ENCODE assay signal across 15 cellular contexts in genomic region chr3:159627634-159628033, GRCh38.
A peak's percentile ranks its signal among the peaks of the same experiment; 100 is the strongest.
DNase-seq lines count a peak whose midpoint lies in the region; ATAC-seq and TF ChIP-seq lines count a peak whose summit lies in the region.
"Had no signal": no experiment of that assay in that cellular context is flagged by ENCODE, and none has a peak within 500 bp of the region (broad histone marks: within the 10 kb centered on the region; RNA-seq: fewer than 3 reads in every experiment).

No MANE protein-coding gene starts in this region.

- ATAC-seq in esophagus mucosa: no peak
- ATAC-seq in SK-N-SH treated with all-trans-retinoic acid at 6 μM for 48 hours: no peak
- ATAC-seq: Right ventricle myocardium inferior had no signal

- TF ChIP-seq CTCF in colonic mucosa (IDR thresholded peaks at IDR 0.05): no peak
- no peak for TF ChIP-seq CTCF in prostate gland (IDR thresholded peaks at IDR 0.05)

- peak; percentile 10 for DNase-seq in DMS53 (lab: John Stamatoyannopoulos, UW)
- DNase-seq in DMS53 treated with DMSO at 0.1 percent for 48 hours (lab: John Stamatoyannopoulos, UW; ENCODE audit: unreplicated experiment): no peak
- peak; percentile 75 for DNase-seq in LoVo (ENCODE audit: low spot score)
- DNase-seq in colonic mucosa: peak; percentile 56
- peak; percentile 82 for DNase-seq in prostate gland (ENCODE audit: low spot score)
- no peak for DNase-seq in RKO (ENCODE audit: low spot score)
- DNase-seq: H9, Kasumi-1, NCI-H187 treated with DMSO at 0.1 percent for 48 hours, NCI-H748 treated with DMSO at 0.1 percent for 48 hours had no signal

- H3K4me1 ChIP-seq in colonic mucosa (no peaks in the 10 kb centered on the region), prostate gland (replicated peaks) (no peaks in the 10 kb centered on the region)
- H3K4me1 ChIP-seq: BLaER1 treated with 17β-estradiol and CSF1 and Interleukin-3, amounts not matched to agents 10 nM and 100 nM had no signal

- H3K9me3 ChIP-seq in colonic mucosa (no peaks in the 10 kb centered on the region), prostate gland (no peaks in the 10 kb centered on the region)
- H3K9me3 ChIP-seq: BLaER1 treated with 17β-estradiol and CSF1 and Interleukin-3, amounts not matched to agents 10 nM and 100 nM had no signal

- intact Hi-C loops in colonic mucosa (cut with DNase I): no loop called here
- intact Hi-C loops in prostate gland (cut with DNase I): no loop called here

- no peaks in the 10 kb centered on the region for H3K27me3 ChIP-seq in colonic mucosa
- H3K27me3 ChIP-seq in prostate gland (replicated peaks; ENCODE audit: insufficient read depth): peaks cover 11% of the 10 kb centered on the region
- H3K27me3 ChIP-seq: BLaER1 treated with 17β-estradiol and CSF1 and Interleukin-3, amounts not matched to agents 10 nM and 100 nM had no signal

- no peak overlapping the region for H3K27ac ChIP-seq in colonic mucosa
- no peak overlapping the region for H3K27ac ChIP-seq in prostate gland
- H3K27ac ChIP-seq: BLaER1 treated with 17β-estradiol and CSF1 and Interleukin-3, amounts not matched to agents 10 nM and 100 nM; SK-N-MC had no signal

- H3K4me3 ChIP-seq in colonic mucosa: no peak overlapping the region
- no peak overlapping the region for H3K4me3 ChIP-seq in prostate gland
- H3K4me3 ChIP-seq: BLaER1 treated with 17β-estradiol and CSF1 and Interleukin-3, amounts not matched to agents 10 nM and 100 nM; SK-N-MC had no signal

- no peak overlapping the region for H3K9ac ChIP-seq in colonic mucosa (ENCODE audit: low read depth in 2 of 2, low read length in 2 of 2)
- H3K9ac ChIP-seq: BLaER1 treated with 17β-estradiol and CSF1 and Interleukin-3, amounts not matched to agents 10 nM and 100 nM had no signal

- WGBS in prostate gland: 13% methylated on average over 4 of the region's 4 CpGs

- TF ChIP-seq POLR2A in prostate gland (IDR thresholded peaks at IDR 0.05): no peak

- H3K36me3 ChIP-seq in colonic mucosa (no peaks in the 10 kb centered on the region), prostate gland (no peaks in the 10 kb centered on the region)
- H3K36me3 ChIP-seq: BLaER1 treated with 17β-estradiol and CSF1 and Interleukin-3, amounts not matched to agents 10 nM and 100 nM had no signal

TF ChIP-seq in SK-N-SH treated with all-trans-retinoic acid at 6 μM for 48 hours, 23 proteins besides CTCF, POLR2A, EP300 and RAD21:
- TF ChIP-seq ZNF8 (CRISPR knock-in tag; IDR thresholded peaks at IDR 0.05): no peak
- no peak for TF ChIP-seq TOX (CRISPR knock-in tag; IDR thresholded peaks at IDR 0.05; ENCODE audit: borderline replicate concordance)
- no peak for TF ChIP-seq POU6F1 (CRISPR knock-in tag; IDR thresholded peaks at IDR 0.05; ENCODE audit: borderline replicate concordance, low read depth)
- TF ChIP-seq ARNTL (CRISPR knock-in tag; IDR thresholded peaks at IDR 0.05; ENCODE audit: borderline replicate concordance, low read depth): no peak
- no peak for TF ChIP-seq PATZ1 (CRISPR knock-in tag; IDR thresholded peaks at IDR 0.05; ENCODE audit: borderline replicate concordance)
- no peak for TF ChIP-seq TCF4 (CRISPR knock-in tag; IDR thresholded peaks at IDR 0.05; ENCODE audit: borderline replicate concordance)
- no peak for TF ChIP-seq ESRRG (CRISPR knock-in tag; IDR thresholded peaks at IDR 0.05)
- no peak for TF ChIP-seq ZNF70 (CRISPR knock-in tag; IDR thresholded peaks at IDR 0.05)

Comparison
In these comparisons a context has a peak if more than half of its experiments do, and no peak if none do; other contexts are left out.
1. DNase-seq: peak in DMS53 (single experiment), LoVo (single experiment), colonic mucosa (single experiment) and prostate gland (single experiment); none in DMS53 treated with DMSO at 0.1 percent for 48 hours (single experiment) and RKO (single experiment).